In genomic region chr6:131062245-131063027, GRCh38 we compare ENCODE assay signal across 8 cellular contexts. TPM values are rescaled to one million over a fixed set of nuclear protein-coding genes. Genes with fewer than 3 reads are reported as not detected.
DNase-seq lines count a peak whose midpoint lies in the region; ATAC-seq, FAIRE-seq and TF ChIP-seq lines count a peak whose summit lies in the region.

No MANE protein-coding gene starts in this region.

- H3K36me3 ChIP-seq in kidney (ENCODE audit: control insufficient read depth in 1 of 2, insufficient read depth in 2 of 2, low read length in 2 of 2) = no peaks in the 10 kb centered on the region

- DNase-seq in GM10248 (ENCODE audit: extremely low spot score) (peak; percentile 27), SW480 (ENCODE audit: low spot score) (peak; percentile 4), cardiac fibroblast (ENCODE audit: low read depth in 2 of 2) (peak in 1 of 2 donors; percentile 29), kidney (peak; percentile 79), posterior vena cava (ENCODE audit: low spot score) (no peak), NCI-H187 (lab: John Stamatoyannopoulos, UW) (no peak)
- DNase-seq in stimulated activated CD4-positive, alpha-beta T cell treated with anti-CD3 and anti-CD28 coated beads, Interleukin-4, amount 100 ng/mL, for 1 hour = peak; percentile 21

- CTCF ChIA-PET in GM10248 (lab: Yijun Ruan, JAX) = interaction anchor here (1.1 kb wide), 1 partner anchor 14 kb away, joined by 3 read pairs; no protein-coding TSS in a partner anchor

- peak; percentile 22 for ATAC-seq in HG02759 (IDR thresholded peaks at IDR 0.05; ENCODE audit: unreplicated experiment)

- peak overlapping the region in 1 of 2 donors; percentile 60 for H3K9ac ChIP-seq in kidney (ENCODE audit: low read length in 2 of 2)

- no peaks in the 10 kb centered on the region for H3K9me3 ChIP-seq in kidney (ENCODE audit: control insufficient read depth in 1 of 2, low read length in 2 of 2)

- no peak for FAIRE-seq in kidney (lab: Jason Lieb, UNC)

- intact Hi-C loops in kidney (cut with DNase I) = no loop called here
- intact Hi-C loops in posterior vena cava (cut with DNase I) = no loop called here

- POLR2A ChIA-PET in GM10248 (lab: Yijun Ruan, JAX) = no interaction called here

- peaks cover 0 to 8% of the 10 kb centered on the region in 2 donors for H3K4me1 ChIP-seq in kidney (ENCODE audit: control insufficient read depth in 1 of 2, insufficient read depth in 1 of 2, low read depth in 1 of 2, low read length in 2 of 2)

- H3K4me3 ChIP-seq in cardiac fibroblast (replicated peaks in 1 of 2; ENCODE audit: low read depth in 2 of 2, low read length in 2 of 2) (peak overlapping the region; percentile 85), kidney (ENCODE audit: low read length in 2 of 2) (peak overlapping the region; percentile 49 to 74)

- H3K27ac ChIP-seq in kidney (ENCODE audit: low read depth in 2 of 2, low read length in 2 of 2) = peak overlapping the region in 1 of 2 donors; percentile 46

- TF ChIP-seq CTCF in GM10248 (IDR thresholded peaks at IDR 0.05; ENCODE audit: control extremely low read depth, extremely low read depth, low read depth, missing control alignments) = no peak
- no peak for TF ChIP-seq CTCF in cardiac fibroblast (IDR thresholded peaks at IDR 0.05; ENCODE audit: low read depth, low read length)
- TF ChIP-seq CTCF in kidney (IDR thresholded peaks at IDR 0.05; ENCODE audit: borderline replicate concordance, extremely low read depth, insufficient read depth) = no peak

RNA-seq across cellular contexts. Expression of gene EPB41L2, which starts 0.6 kb away (rescaled TPM):
- total RNA-seq in kidney (111 TPM), posterior vena cava (100 to 1,000 TPM; 143 to 193 TPM)
- polyA plus RNA-seq in kidney (ENCODE audit: insufficient read depth, low read depth, low replicate concordance) = 19.6 TPM

Comparison
In these comparisons a context has a peak if more than half of its experiments do, and no peak if none do; other contexts are left out.
1. DNase-seq: peak in GM10248 (single experiment), SW480 (single experiment), kidney (single experiment) and stimulated activated CD4-positive, alpha-beta T cell treated with anti-CD3 and anti-CD28 coated beads, Interleukin-4, amount 100 ng/mL, for 1 hour (single experiment); none in posterior vena cava (single experiment) and NCI-H187 (0 of 2).